1 cellular context compared by ENCODE assay signal in genomic region chr16:23301251-23302044, GRCh38.
TF ChIP-seq lines count a peak whose summit lies in the region.

No MANE protein-coding gene starts in this region.

TF ChIP-seq in SK-N-SH treated with all-trans-retinoic acid at 6 μM for 48 hours, 23 proteins besides CTCF, POLR2A, EP300 and RAD21 (continued from another document):
- TF ChIP-seq, protein P1, sequence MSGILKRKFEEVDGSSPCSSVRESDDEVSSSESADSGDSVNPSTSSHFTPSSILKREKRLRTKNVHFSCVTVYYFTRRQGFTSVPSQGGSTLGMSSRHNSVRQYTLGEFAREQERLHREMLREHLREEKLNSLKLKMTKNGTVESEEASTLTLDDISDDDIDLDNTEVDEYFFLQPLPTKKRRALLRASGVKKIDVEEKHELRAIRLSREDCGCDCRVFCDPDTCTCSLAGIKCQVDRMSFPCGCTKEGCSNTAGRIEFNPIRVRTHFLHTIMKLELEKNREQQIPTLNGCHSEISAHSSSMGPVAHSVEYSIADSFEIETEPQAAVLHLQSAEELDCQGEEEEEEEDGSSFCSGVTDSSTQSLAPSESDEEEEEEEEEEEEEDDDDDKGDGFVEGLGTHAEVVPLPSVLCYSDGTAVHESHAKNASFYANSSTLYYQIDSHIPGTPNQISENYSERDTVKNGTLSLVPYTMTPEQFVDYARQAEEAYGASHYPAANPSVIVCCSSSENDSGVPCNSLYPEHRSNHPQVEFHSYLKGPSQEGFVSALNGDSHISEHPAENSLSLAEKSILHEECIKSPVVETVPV (CRISPR knock-in tag; IDR thresholded peaks at IDR 0.05): no peak
- TF ChIP-seq POU6F1 (CRISPR knock-in tag; IDR thresholded peaks at IDR 0.05; ENCODE audit: borderline replicate concordance, low read depth): no peak
- no peak for TF ChIP-seq SNAI2 (CRISPR knock-in tag; IDR thresholded peaks at IDR 0.05)
- TF ChIP-seq ZNF8 (CRISPR knock-in tag; IDR thresholded peaks at IDR 0.05): no peak
- no peak for TF ChIP-seq ISL1 (CRISPR knock-in tag; IDR thresholded peaks at IDR 0.05)
- no peak for TF ChIP-seq GLIS3 (CRISPR knock-in tag; IDR thresholded peaks at IDR 0.05)
- no peak for TF ChIP-seq OSR1 (CRISPR knock-in tag; IDR thresholded peaks at IDR 0.05)
- no peak for TF ChIP-seq ESRRG (CRISPR knock-in tag; IDR thresholded peaks at IDR 0.05)
- TF ChIP-seq TCF4 (CRISPR knock-in tag; IDR thresholded peaks at IDR 0.05; ENCODE audit: borderline replicate concordance): no peak
- TF ChIP-seq TOX (CRISPR knock-in tag; IDR thresholded peaks at IDR 0.05; ENCODE audit: borderline replicate concordance): no peak
- no peak for TF ChIP-seq BACH2 (CRISPR knock-in tag; IDR thresholded peaks at IDR 0.05; ENCODE audit: borderline replicate concordance)
TF ChIP-seq in SK-N-SH treated with all-trans-retinoic acid at 6 μM for 48 hours: peak in this region for 0.
